1 cellular context compared by ENCODE assay signal in the genomic region with DNA sequence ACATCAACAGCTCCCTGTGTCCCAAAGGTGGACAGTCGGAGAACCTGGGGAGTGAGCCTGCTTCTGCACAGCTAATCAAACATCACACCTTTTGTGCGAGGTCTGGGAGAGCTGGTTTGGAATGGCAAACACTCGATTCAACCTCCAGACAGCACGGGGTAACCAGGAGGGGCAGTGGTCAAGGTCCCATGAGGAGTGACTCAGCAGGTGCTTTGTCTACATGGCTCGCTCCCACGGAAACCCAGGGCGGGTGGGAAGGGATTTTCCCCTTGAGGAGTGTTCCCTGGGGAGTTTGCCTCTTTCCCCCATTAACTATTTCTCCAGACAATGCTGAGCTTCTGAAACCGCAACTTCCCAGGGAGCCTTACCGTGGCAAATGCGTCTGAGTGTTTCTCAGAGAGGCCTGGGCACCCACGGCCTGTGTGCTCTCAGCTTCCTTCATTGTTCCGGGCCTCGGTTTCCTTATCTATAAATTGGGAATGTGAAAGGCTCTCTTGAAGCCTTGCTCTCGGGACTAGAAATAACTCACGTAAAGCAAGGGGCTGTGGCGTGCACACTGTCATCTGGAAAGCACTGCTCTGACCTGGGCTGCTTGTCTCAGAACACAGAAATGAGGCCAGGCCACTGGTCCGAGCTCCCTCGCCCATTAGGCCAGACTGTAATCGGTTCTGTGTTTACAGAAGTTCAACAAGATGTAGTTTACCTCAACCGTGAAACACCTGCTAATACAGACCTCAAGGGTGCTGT.
TF ChIP-seq lines count a peak whose summit lies in the region.

No MANE protein-coding gene starts in this region.

TF ChIP-seq in H1, 55 proteins besides CTCF, POLR2A, EP300 and RAD21 (continued from another document):
- TF ChIP-seq USF2 (IDR thresholded peaks at IDR 0.05; ENCODE audit: low read length): no peak
